ENCODE assay signal across 10 cellular contexts in genomic region chr2:187541086-187542085, GRCh38. TPM values are rescaled to one million over a fixed set of nuclear protein-coding genes. Genes with fewer than 3 reads are reported as not detected.
DNase-seq lines count a peak whose midpoint lies in the region; ATAC-seq, FAIRE-seq and TF ChIP-seq lines count a peak whose summit lies in the region.
"Had no signal": no experiment of that assay in that cellular context is flagged by ENCODE, and none has a peak within 500 bp of the region (broad histone marks: within the 10 kb centered on the region; RNA-seq: fewer than 3 reads in every experiment).

No MANE protein-coding gene starts in this region.

- peaks cover 6% of the 10 kb centered on the region for H3K9me3 Mint-ChIP-seq in astrocyte (ENCODE audit: unreplicated experiment)
- no peaks in the 10 kb centered on the region for H3K9me3 Mint-ChIP-seq in activated CD8-positive, alpha-beta memory T cell treated with anti-CD3 and anti-CD28 coated beads, Interleukin-2, amount 10 ng/mL, durations not matched to agents 7 days and 5 days (ENCODE audit: low read depth)

- no peaks in the 10 kb centered on the region for H3K27me3 Mint-ChIP-seq in astrocyte (ENCODE audit: low read depth, unreplicated experiment)
- no peaks in the 10 kb centered on the region for H3K27me3 Mint-ChIP-seq in activated CD8-positive, alpha-beta memory T cell treated with anti-CD3 and anti-CD28 coated beads, Interleukin-2, amount 10 ng/mL, durations not matched to agents 7 days and 5 days

- peak overlapping the region; percentile 58 for H3K4me3 ChIP-seq in GM23248
- peak overlapping the region; percentile 21 for H3K4me3 ChIP-seq in astrocyte (ENCODE audit: insufficient read depth, low read depth, low read length)
- H3K4me3 ChIP-seq in small intestine (ENCODE audit: low read depth in 1 of 2, low read length in 2 of 2) = no peak overlapping the region
- H3K4me3 ChIP-seq: GM12878 had no signal

- CTCF ChIA-PET in activated CD8-positive, alpha-beta memory T cell treated with anti-CD3 and anti-CD28 coated beads, Interleukin-2, amount 10 ng/mL, durations not matched to agents 7 days and 5 days (lab: Charles Lee) = no interaction called here

- FAIRE-seq in astrocyte (lab: Jason Lieb, UNC) = peak; percentile 88
- no peak for FAIRE-seq in small intestine (lab: Jason Lieb, UNC)
- FAIRE-seq: GM12878 had no signal

- no peaks in the 10 kb centered on the region for H4K20me1 ChIP-seq in GM23248 (ENCODE audit: insufficient read depth)
- H4K20me1 ChIP-seq in astrocyte (ENCODE audit: insufficient read depth, low read length) = no peaks in the 10 kb centered on the region

- in situ Hi-C loops in GM23248 (cut with MboI) = no loop called here

- H3K27ac ChIP-seq in GM23248 (peak overlapping the region; percentile 89), astrocyte (ENCODE audit: low read depth, low read length) (peak overlapping the region; percentile 96), small intestine (ENCODE audit: low read depth in 1 of 2, low read length in 1 of 2) (peak overlapping the region; percentile 30 to 81)
- H3K27ac ChIP-seq: WERI-Rb-1 had no signal

- peak; percentile 93 for DNase-seq in GM23248
- peak; percentile 96 for DNase-seq in astrocyte (ENCODE audit: low read depth)
- DNase-seq in hepatic stellate cell (ENCODE audit: low spot score) = peak; percentile 24
- DNase-seq in small intestine = peak; percentile 70
- no peak for DNase-seq in NCI-H1417 treated with DMSO at 0.1 percent for 48 hours (lab: John Stamatoyannopoulos, UW)
- DNase-seq in NCI-H1105 treated with DMSO at 0.1 percent for 48 hours (lab: John Stamatoyannopoulos, UW) = no peak
- DNase-seq in activated CD8-positive, alpha-beta memory T cell treated with anti-CD3 and anti-CD28 coated beads, Interleukin-2, amount 10 ng/mL, durations not matched to agents 7 days and 5 days = no peak
- DNase-seq: WERI-Rb-1 had no signal

- H2AFZ ChIP-seq in GM23248 (peak overlapping the region; percentile 42), astrocyte (ENCODE audit: low read depth, low read length) (no peak overlapping the region)

- 2% methylated on average over 7 of the region's 7 CpGs for WGBS in GM23248 (ENCODE audit: low coverage in 1 of 2, low lambda C conversion rate in 2 of 2, missing lambda C conversion rate in 2 of 2), 2 experiments
- WGBS in small intestine, 3 donors = 12 to 24% (median 22%) methylated on average over 7 of the region's 7 CpGs

- H3K4me1 Mint-ChIP-seq in astrocyte (ENCODE audit: low read depth, unreplicated experiment) = peaks cover 26% of the 10 kb centered on the region
- no peaks in the 10 kb centered on the region for H3K4me1 Mint-ChIP-seq in activated CD8-positive, alpha-beta memory T cell treated with anti-CD3 and anti-CD28 coated beads, Interleukin-2, amount 10 ng/mL, durations not matched to agents 7 days and 5 days

- H3F3A ChIP-seq in GM23248 (ENCODE audit: insufficient read depth) = peaks cover 33% of the 10 kb centered on the region

- no peak overlapping the region for H3K4me3 Mint-ChIP-seq in astrocyte (ENCODE audit: unreplicated experiment)
- H3K4me3 Mint-ChIP-seq in activated CD8-positive, alpha-beta memory T cell treated with anti-CD3 and anti-CD28 coated beads, Interleukin-2, amount 10 ng/mL, durations not matched to agents 7 days and 5 days = no peak overlapping the region

- H3K9me2 ChIP-seq in GM23248 (ENCODE audit: insufficient read depth) = no peaks in the 10 kb centered on the region

- H3K27ac Mint-ChIP-seq in astrocyte (ENCODE audit: unreplicated experiment) = peak overlapping the region; percentile 21
- H3K27ac Mint-ChIP-seq in activated CD8-positive, alpha-beta memory T cell treated with anti-CD3 and anti-CD28 coated beads, Interleukin-2, amount 10 ng/mL, durations not matched to agents 7 days and 5 days = no peak overlapping the region

- no peak for ATAC-seq in HG02759 (IDR thresholded peaks at IDR 0.05; ENCODE audit: unreplicated experiment)
- no peak for ATAC-seq in activated CD8-positive, alpha-beta memory T cell treated with anti-CD3 and anti-CD28 coated beads, Interleukin-2, amount 10 ng/mL, durations not matched to agents 7 days and 5 days
- ATAC-seq: GM12878 had no signal

- peaks cover 8% of the 10 kb centered on the region; the same call in 1 of the 2 replicates for H3K36me3 ChIP-seq in GM23248 (ENCODE audit: low read depth)
- peaks cover 3% of the 10 kb centered on the region for H3K36me3 ChIP-seq in astrocyte (ENCODE audit: insufficient read depth, low read length)
- H3K36me3 ChIP-seq in small intestine (ENCODE audit: control insufficient read depth in 2 of 2, insufficient read depth in 2 of 2, low read length in 2 of 2) = no peaks in the 10 kb centered on the region
- H3K36me3 ChIP-seq: WERI-Rb-1 had no signal

- H3K9me3 ChIP-seq in GM23248 (ENCODE audit: low read depth) (no peaks in the 10 kb centered on the region), astrocyte (ENCODE audit: insufficient read depth, low read depth, low read length) (no peaks in the 10 kb centered on the region), small intestine (ENCODE audit: control insufficient read depth, low read depth) (no peaks in the 10 kb centered on the region)

- peaks cover 54% of the 10 kb centered on the region for H3K79me2 ChIP-seq in GM23248 (ENCODE audit: insufficient read depth)
- H3K79me2 ChIP-seq in astrocyte (ENCODE audit: insufficient read depth, low read length) = peaks cover 56% of the 10 kb centered on the region

- H3K9ac ChIP-seq in GM23248 (peak overlapping the region; percentile 74), astrocyte (ENCODE audit: low read length) (peak overlapping the region; percentile 80)

- H3K27me3 ChIP-seq in GM23248 (replicated peaks; ENCODE audit: insufficient read depth) (no peaks in the 10 kb centered on the region), astrocyte (ENCODE audit: insufficient read depth, low read length) (no peaks in the 10 kb centered on the region), small intestine (ENCODE audit: control insufficient read depth in 2 of 2, insufficient read depth in 2 of 2, low read length in 2 of 2) (no peaks in the 10 kb centered on the region)

- TF ChIP-seq CTCF in astrocyte (IDR thresholded peaks at IDR 0.05; ENCODE audit: insufficient read depth, low read depth, low read length) = no peak

- H3K4me1 ChIP-seq in GM23248 (ENCODE audit: insufficient read depth) = peaks cover 52% of the 10 kb centered on the region
- peaks cover 60% of the 10 kb centered on the region for H3K4me1 ChIP-seq in astrocyte (ENCODE audit: insufficient read depth, low read length)
- H3K4me1 ChIP-seq in small intestine (ENCODE audit: control insufficient read depth in 2 of 2, insufficient read depth in 1 of 2, low read depth in 1 of 2, low read length in 1 of 2) = peaks cover 2 to 9% of the 10 kb centered on the region in 2 donors

- H3K36me3 Mint-ChIP-seq in astrocyte (ENCODE audit: low read depth, unreplicated experiment) = peaks cover 5% of the 10 kb centered on the region
- no peaks in the 10 kb centered on the region for H3K36me3 Mint-ChIP-seq in activated CD8-positive, alpha-beta memory T cell treated with anti-CD3 and anti-CD28 coated beads, Interleukin-2, amount 10 ng/mL, durations not matched to agents 7 days and 5 days

- H3K4me2 ChIP-seq in GM23248 (ENCODE audit: unreplicated experiment) (peak overlapping the region; percentile 81), astrocyte (ENCODE audit: low read length) (peak overlapping the region; percentile 77)

RNA-seq across cellular contexts. Expression of gene TFPI, which starts 12.8 kb away (rescaled TPM):
- total RNA-seq in GM23248 (2014; rRNA removed; shearing (Covaris generic)) = 31.5 and 48.7 TPM in 2 replicates
- polyA plus RNA-seq in GM23248 (2016; fragmentation: Nextera tagmentation; extraction: Ambion mirVana) (62.0 and 64.4 TPM in 2 replicates), small intestine (10 to 100 TPM; 36.2 to 56.4 (median 41.9) TPM)
- 52.9 and 56.6 TPM in 2 replicates for total RNA-seq in astrocyte
- not detected for total RNA-seq in activated CD8-positive, alpha-beta memory T cell treated with anti-CD3 and anti-CD28 coated beads, Interleukin-2, amount 10 ng/mL, durations not matched to agents 7 days and 5 days

Comparison
In these comparisons a context has a peak if more than half of its experiments do, and no peak if none do; other contexts are left out.
1. DNase-seq: peak in GM23248 (single experiment), astrocyte (single experiment), hepatic stellate cell (single experiment) and small intestine (single experiment); none in NCI-H1417 treated with DMSO at 0.1 percent for 48 hours (single experiment), NCI-H1105 treated with DMSO at 0.1 percent for 48 hours (single experiment) and activated CD8-positive, alpha-beta memory T cell treated with anti-CD3 and anti-CD28 coated beads, Interleukin-2, amount 10 ng/mL, durations not matched to agents 7 days and 5 days (single experiment).
2. H3K4me3 ChIP-seq: peak in GM23248 (single experiment) and astrocyte (single experiment); none in small intestine (0 of 2).
3. RNA of gene TFPI, which starts 12.8 kb away (total RNA-seq): 52.9 to 56.6 TPM in astrocyte and 31.5 to 48.7 TPM in GM23248; not detected in activated CD8-positive, alpha-beta memory T cell treated with anti-CD3 and anti-CD28 coated beads, Interleukin-2, amount 10 ng/mL, durations not matched to agents 7 days and 5 days; every median in the first group is over 10 times any median in the second.
4. Peak in every context shown above with its lines, with median percentiles within 50 percentile points of each other: H3K27ac ChIP-seq.